ENCODE assay signal across 8 cellular contexts in the genomic region with DNA sequence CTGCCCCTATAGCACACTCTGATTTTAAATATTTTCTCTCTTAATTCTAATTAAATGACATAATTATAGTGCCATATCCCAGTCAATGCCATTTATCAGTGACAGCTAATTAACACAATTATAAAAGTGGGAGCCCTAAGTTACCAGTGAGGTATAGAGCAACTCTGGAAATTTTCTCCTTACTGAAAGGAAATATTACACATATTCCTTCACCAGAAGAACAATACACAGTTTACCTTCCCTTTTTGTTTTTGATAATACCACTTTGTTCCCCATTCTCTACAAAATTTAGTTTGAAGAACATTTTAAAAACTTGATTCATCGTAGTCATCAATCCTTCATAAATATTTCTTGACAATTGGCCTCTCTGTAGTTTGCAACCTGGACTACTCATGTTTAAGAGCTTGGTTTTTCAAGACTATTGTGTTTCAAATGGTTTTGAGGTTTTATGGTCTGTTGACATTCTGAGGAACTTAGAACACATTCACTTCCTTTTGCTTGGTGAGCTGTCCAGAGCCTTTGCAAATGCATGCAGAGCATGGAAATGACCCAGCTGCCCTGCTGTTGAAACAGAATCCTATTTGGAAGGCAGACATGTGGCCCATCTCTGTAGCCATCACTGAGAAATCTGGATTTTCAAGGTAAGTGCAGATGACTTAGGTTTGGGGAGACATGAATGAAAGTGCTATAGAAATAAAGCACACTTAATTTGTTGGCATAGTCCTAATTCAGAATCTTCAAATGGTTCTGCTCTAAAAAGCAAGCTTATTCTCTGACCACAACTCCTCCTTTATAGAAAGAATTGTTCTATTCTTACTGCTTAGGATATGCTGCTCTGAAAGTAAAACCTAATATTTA. TPM values are rescaled to one million over a fixed set of nuclear protein-coding genes. Genes with fewer than 3 reads are reported as not detected.
DNase-seq lines count a peak whose midpoint lies in the region; ATAC-seq, FAIRE-seq and TF ChIP-seq lines count a peak whose summit lies in the region.

A gene with protein sequence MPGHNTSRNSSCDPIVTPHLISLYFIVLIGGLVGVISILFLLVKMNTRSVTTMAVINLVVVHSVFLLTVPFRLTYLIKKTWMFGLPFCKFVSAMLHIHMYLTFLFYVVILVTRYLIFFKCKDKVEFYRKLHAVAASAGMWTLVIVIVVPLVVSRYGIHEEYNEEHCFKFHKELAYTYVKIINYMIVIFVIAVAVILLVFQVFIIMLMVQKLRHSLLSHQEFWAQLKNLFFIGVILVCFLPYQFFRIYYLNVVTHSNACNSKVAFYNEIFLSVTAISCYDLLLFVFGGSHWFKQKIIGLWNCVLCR (plus strand): TSS at position 504 of the 858 bp plus-strand sequence. CDS start 56,628 bp downstream, outside the sequence.

- no peaks in the 10 kb centered on the region for H3K9me3 ChIP-seq in CD4-positive, alpha-beta memory T cell (ENCODE audit: control insufficient read depth in 1 of 2, low read length in 2 of 2)

- H3K9me3 Mint-ChIP-seq in CD4-positive, alpha-beta memory T cell, result no peaks in the 10 kb centered on the region

- no peak within 1 kb of the TSS for H3K27ac Mint-ChIP-seq in CD4-positive, alpha-beta memory T cell

- intact Hi-C loops in CD4-positive, alpha-beta memory T cell (cut with micrococcal nuclease), result no loop called here

- no peaks in the 10 kb centered on the region for H3K36me3 Mint-ChIP-seq in CD4-positive, alpha-beta memory T cell

- peak; percentile 86 for FAIRE-seq in bronchial epithelial cell (lab: Jason Lieb, UNC)

- H3K27me3 Mint-ChIP-seq in CD4-positive, alpha-beta memory T cell, result peaks cover 5 to 10% of the 10 kb centered on the region in 2 donors

- H3K27me3 ChIP-seq in GM06990 (replicated peaks; ENCODE audit: control insufficient read depth, insufficient read depth, low read length) (no peaks in the 10 kb centered on the region), bronchial epithelial cell (ENCODE audit: control insufficient read depth, insufficient read depth, low read length) (no peaks in the 10 kb centered on the region)
- no peaks in the 10 kb centered on the region for H3K27me3 ChIP-seq in CD4-positive, alpha-beta memory T cell (ENCODE audit: insufficient read depth, low read length)

- no peaks in the 10 kb centered on the region for H3K4me1 ChIP-seq in CD4-positive, alpha-beta memory T cell (ENCODE audit: insufficient read depth, low read length)

- ATAC-seq in GM21360 (IDR thresholded peaks at IDR 0.05; ENCODE audit: unreplicated experiment) (peak; percentile 89), HG03520 (IDR thresholded peaks at IDR 0.05; ENCODE audit: unreplicated experiment) (peak; percentile 86)

- H3K4me3 Mint-ChIP-seq in CD4-positive, alpha-beta memory T cell, result peak within 1 kb of the TSS in 1 of 8 donors; percentile 65

- no peak within 1 kb of the TSS for H3K27ac ChIP-seq in CD4-positive, alpha-beta memory T cell (ENCODE audit: low read depth, low read length)

- peak; percentile 53 for DNase-seq in GM06990 (ENCODE audit: extremely low read depth, insufficient read length)
- peak; percentile 90 for DNase-seq in bronchial epithelial cell (ENCODE audit: low read depth)
- no peak for DNase-seq in stimulated activated CD4-positive, alpha-beta T cell treated with anti-CD3 and anti-CD28 coated beads, Interleukin-15, amount 100 ng/mL, for 24 hours
- DNase-seq in CD4-positive, alpha-beta memory T cell, result no peak
- no peak for DNase-seq in NCI-H2171 (lab: John Stamatoyannopoulos, UW)
- no peak for DNase-seq in COR-L47 (lab: John Stamatoyannopoulos, UW)

- H3K36me3 ChIP-seq in GM06990 (ENCODE audit: control insufficient read depth, insufficient read depth, low read length), result no peaks in the 10 kb centered on the region
- H3K36me3 ChIP-seq in bronchial epithelial cell (ENCODE audit: control insufficient read depth, insufficient read depth, low read length), result no peaks in the 10 kb centered on the region
- H3K36me3 ChIP-seq in CD4-positive, alpha-beta memory T cell (ENCODE audit: insufficient read depth, low read length), result no peaks in the 10 kb centered on the region

- H3K4me1 Mint-ChIP-seq in CD4-positive, alpha-beta memory T cell, result no peaks in the 10 kb centered on the region

- TF ChIP-seq CTCF in GM06990 (IDR thresholded peaks at IDR 0.05; ENCODE audit: insufficient read depth, low read length, poor library complexity, severe bottlenecking) (no peak), bronchial epithelial cell (IDR thresholded peaks at IDR 0.05; ENCODE audit: insufficient read depth, low read length, severe bottlenecking) (no peak)

- CTCF ChIA-PET in CD4-positive, alpha-beta memory T cell (lab: Charles Lee; ENCODE audit: partially characterized antibody), result no interaction called here

- H3K4me3 ChIP-seq in GM06990 (replicated peaks; ENCODE audit: low read depth, low read length) (peak within 1 kb of the TSS; percentile 43), bronchial epithelial cell (ENCODE audit: low read depth, low read length) (no peak within 1 kb of the TSS)
- no peak within 1 kb of the TSS for H3K4me3 ChIP-seq in CD4-positive, alpha-beta memory T cell (ENCODE audit: low read length in 2 of 2)

- POLR2A ChIA-PET in CD4-positive, alpha-beta memory T cell (lab: Charles Lee; ENCODE audit: partially characterized antibody), result no interaction called here

RNA-seq across cellular contexts. Expression of the gene that starts here (rescaled TPM):
- 0.13 and 0.26 TPM in 2 replicates for total RNA-seq in bronchial epithelial cell
- not detected for total RNA-seq in CD4-positive, alpha-beta memory T cell
- polyA plus RNA-seq in CD4-positive, alpha-beta memory T cell, result not detected

Comparison
In these comparisons a context has a peak if more than half of its experiments do, and no peak if none do; other contexts are left out.
1. Peak in DNase-seq in bronchial epithelial cell; RNA of the gene not detected or under 1 TPM.